Comparison of ENCODE assay signal across 1 cellular context in the genomic region with DNA sequence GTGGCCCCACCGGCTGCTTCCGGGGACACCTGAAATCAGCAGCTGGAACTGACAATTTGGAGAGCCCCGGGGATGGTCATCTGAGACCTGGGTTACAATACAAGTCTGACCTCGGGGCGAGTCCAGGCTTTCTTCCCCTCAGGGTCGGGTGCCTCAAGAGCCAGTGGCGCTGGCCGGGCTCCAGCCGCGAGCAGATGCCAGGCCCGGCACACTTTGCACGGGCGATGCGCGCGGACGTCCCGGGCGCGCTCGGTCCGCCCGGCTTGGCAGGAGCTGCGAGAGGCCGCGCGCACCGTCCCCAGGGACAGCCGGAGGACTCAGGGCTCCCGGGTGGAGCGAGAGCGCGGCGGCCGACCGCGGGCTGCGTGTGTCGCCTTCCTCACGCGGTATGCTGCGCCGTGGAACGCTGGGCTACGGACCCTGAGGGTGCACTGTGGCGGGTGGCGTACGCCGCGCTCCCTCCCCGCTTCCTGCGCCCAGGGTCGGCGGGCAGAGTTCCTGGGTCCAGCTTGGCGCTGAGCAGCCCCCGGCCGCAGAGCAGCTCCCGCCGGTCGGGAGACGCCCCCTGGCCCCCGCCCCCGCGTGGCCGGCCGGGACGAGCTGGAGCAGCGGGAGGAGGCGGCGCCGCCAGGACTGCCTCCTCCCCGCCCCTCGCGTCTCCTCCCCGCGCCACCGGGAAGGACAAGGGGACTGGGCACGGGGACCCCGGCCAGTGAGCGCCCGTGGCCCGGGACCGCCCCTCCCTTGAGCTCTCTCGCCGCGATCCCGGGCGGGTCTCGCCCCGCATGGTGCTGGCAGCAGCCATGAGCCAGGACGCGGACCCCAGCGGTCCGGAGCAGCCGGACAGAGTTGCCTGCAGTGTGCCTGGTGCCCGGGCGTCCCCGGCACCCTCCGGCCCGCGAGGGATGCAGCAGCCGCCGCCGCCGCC.
TF ChIP-seq lines count a peak whose summit lies in the region.

Gene RBM20, plus strand, starts transcription at position 667 of the 928 bp plus-strand sequence. Its CDS starts 119 bp downstream, at position 786.

TF ChIP-seq in HEK293, 187 proteins besides CTCF, POLR2A, EP300 and RAD21 (continued from another document):
- TF ChIP-seq EGR2 (tag by site-specific recombination; IDR thresholded peaks at IDR 0.05; ENCODE audit: low read depth) (0 out of 2 replicates have a peak, but pooled peaks have one; percentile 24), SP2 (tag by site-specific recombination; IDR thresholded peaks at IDR 0.05) (peak; percentile 62), PRDM10 (tag by site-specific recombination; IDR thresholded peaks at IDR 0.05) (0 out of 2 replicates have a peak, but pooled peaks have one; percentile 35), BCL6B (tag by site-specific recombination; IDR thresholded peaks at IDR 0.05) (no peak), ZEB2 (tag by site-specific recombination; IDR thresholded peaks at IDR 0.05) (0 out of 2 replicates have a peak, but pooled peaks have one; percentile 16), GLIS1 (tag by site-specific recombination; IDR thresholded peaks at IDR 0.05) (peak; percentile 16; the same call in 1 of the 2 replicates), ZBTB7A (tag by site-specific recombination; IDR thresholded peaks at IDR 0.05; ENCODE audit: low read depth) (no peak), ZBTB8A (tag by site-specific recombination; IDR thresholded peaks at IDR 0.05) (peak; percentile 72), KLF8 (tag by site-specific recombination; IDR thresholded peaks at IDR 0.05) (peak; percentile 66; the same call in 1 of the 2 replicates), ZNF488 (tag by site-specific recombination; IDR thresholded peaks at IDR 0.05) (no peak), ZNF785 (tag by site-specific recombination; IDR thresholded peaks at IDR 0.05) (no peak), ZBTB48 (tag by site-specific recombination; IDR thresholded peaks at IDR 0.05) (peak; percentile 81; the same call in 1 of the 2 replicates), PATZ1 (tag by site-specific recombination; IDR thresholded peaks at IDR 0.05) (peak; percentile 74), ZNF560 (tag by site-specific recombination; IDR thresholded peaks at IDR 0.05; ENCODE audit: borderline replicate concordance) (no peak), IKZF3 (tag by site-specific recombination; IDR thresholded peaks at IDR 0.05) (peak; percentile 82), ZBTB20 (tag by site-specific recombination; IDR thresholded peaks at IDR 0.05) (peak; percentile 90), OSR2 (tag by site-specific recombination; IDR thresholded peaks at IDR 0.05) (peak; percentile 63; the same call in 1 of the 2 replicates), KLF16 (tag by site-specific recombination; IDR thresholded peaks at IDR 0.05) (peak; percentile 41; the same call in 1 of the 2 replicates), ZNF561 (tag by site-specific recombination; IDR thresholded peaks at IDR 0.05; ENCODE audit: borderline replicate concordance) (0 out of 2 replicates have a peak, but pooled peaks have one; percentile 40), KLF9 (tag by site-specific recombination; IDR thresholded peaks at IDR 0.05; ENCODE audit: low read depth) (peak; percentile 75), ZBTB17 (tag by site-specific recombination; IDR thresholded peaks at IDR 0.05) (peak; percentile 61; the same call in 1 of the 2 replicates), ZSCAN30 (tag by site-specific recombination; IDR thresholded peaks at IDR 0.05) (peak; percentile 69; the same call in 1 of the 2 replicates), SP7 (tag by site-specific recombination; IDR thresholded peaks at IDR 0.05) (0 out of 2 replicates have a peak, but pooled peaks have one; percentile 29), ZNF76 (tag by site-specific recombination; IDR thresholded peaks at IDR 0.05; ENCODE audit: borderline replicate concordance, low read depth) (peak; percentile 58; the same call in 1 of the 2 replicates), ZNF600 (tag by site-specific recombination; IDR thresholded peaks at IDR 0.05) (peak; percentile 75), KLF1 (tag by site-specific recombination; IDR thresholded peaks at IDR 0.05) (peak; percentile 30; the same call in 1 of the 2 replicates), ZNF341 (tag by site-specific recombination; IDR thresholded peaks at IDR 0.05; ENCODE audit: low read depth) (peak; percentile 86), ZNF423 (tag by site-specific recombination; IDR thresholded peaks at IDR 0.05) (peak; percentile 61)
- TF ChIP-seq, protein P1, sequence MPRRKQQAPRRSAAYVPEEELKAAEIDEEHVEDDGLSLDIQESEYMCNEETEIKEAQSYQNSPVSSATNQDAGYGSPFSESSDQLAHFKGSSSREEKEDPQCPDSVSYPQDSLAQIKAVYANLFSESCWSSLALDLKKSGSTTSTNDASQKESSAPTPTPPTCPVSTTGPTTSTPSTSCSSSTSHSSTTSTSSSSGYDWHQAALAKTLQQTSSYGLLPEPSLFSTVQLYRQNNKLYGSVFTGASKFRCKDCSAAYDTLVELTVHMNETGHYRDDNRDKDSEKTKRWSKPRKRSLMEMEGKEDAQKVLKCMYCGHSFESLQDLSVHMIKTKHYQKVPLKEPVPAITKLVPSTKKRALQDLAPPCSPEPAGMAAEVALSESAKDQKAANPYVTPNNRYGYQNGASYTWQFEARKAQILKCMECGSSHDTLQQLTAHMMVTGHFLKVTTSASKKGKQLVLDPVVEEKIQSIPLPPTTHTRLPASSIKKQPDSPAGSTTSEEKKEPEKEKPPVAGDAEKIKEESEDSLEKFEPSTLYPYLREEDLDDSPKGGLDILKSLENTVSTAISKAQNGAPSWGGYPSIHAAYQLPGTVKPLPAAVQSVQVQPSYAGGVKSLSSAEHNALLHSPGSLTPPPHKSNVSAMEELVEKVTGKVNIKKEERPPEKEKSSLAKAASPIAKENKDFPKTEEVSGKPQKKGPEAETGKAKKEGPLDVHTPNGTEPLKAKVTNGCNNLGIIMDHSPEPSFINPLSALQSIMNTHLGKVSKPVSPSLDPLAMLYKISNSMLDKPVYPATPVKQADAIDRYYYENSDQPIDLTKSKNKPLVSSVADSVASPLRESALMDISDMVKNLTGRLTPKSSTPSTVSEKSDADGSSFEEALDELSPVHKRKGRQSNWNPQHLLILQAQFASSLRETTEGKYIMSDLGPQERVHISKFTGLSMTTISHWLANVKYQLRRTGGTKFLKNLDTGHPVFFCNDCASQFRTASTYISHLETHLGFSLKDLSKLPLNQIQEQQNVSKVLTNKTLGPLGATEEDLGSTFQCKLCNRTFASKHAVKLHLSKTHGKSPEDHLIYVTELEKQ (tag by site-specific recombination; IDR thresholded peaks at IDR 0.05; ENCODE audit: borderline replicate concordance), result no peak
- TF ChIP-seq, protein P2, sequence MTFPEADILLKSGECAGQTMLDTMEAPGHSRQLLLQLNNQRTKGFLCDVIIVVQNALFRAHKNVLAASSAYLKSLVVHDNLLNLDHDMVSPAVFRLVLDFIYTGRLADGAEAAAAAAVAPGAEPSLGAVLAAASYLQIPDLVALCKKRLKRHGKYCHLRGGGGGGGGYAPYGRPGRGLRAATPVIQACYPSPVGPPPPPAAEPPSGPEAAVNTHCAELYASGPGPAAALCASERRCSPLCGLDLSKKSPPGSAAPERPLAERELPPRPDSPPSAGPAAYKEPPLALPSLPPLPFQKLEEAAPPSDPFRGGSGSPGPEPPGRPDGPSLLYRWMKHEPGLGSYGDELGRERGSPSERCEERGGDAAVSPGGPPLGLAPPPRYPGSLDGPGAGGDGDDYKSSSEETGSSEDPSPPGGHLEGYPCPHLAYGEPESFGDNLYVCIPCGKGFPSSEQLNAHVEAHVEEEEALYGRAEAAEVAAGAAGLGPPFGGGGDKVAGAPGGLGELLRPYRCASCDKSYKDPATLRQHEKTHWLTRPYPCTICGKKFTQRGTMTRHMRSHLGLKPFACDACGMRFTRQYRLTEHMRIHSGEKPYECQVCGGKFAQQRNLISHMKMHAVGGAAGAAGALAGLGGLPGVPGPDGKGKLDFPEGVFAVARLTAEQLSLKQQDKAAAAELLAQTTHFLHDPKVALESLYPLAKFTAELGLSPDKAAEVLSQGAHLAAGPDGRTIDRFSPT (tag by site-specific recombination; IDR thresholded peaks at IDR 0.05), result peak; percentile 69
- TF ChIP-seq, protein P3, sequence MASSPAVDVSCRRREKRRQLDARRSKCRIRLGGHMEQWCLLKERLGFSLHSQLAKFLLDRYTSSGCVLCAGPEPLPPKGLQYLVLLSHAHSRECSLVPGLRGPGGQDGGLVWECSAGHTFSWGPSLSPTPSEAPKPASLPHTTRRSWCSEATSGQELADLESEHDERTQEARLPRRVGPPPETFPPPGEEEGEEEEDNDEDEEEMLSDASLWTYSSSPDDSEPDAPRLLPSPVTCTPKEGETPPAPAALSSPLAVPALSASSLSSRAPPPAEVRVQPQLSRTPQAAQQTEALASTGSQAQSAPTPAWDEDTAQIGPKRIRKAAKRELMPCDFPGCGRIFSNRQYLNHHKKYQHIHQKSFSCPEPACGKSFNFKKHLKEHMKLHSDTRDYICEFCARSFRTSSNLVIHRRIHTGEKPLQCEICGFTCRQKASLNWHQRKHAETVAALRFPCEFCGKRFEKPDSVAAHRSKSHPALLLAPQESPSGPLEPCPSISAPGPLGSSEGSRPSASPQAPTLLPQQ (tag by site-specific recombination; IDR thresholded peaks at IDR 0.05), result no peak
